Comparison of ENCODE assay signal across 23 cellular contexts in genomic region chr2:112201706-112202430, GRCh38. TPM values are rescaled to one million over a fixed set of nuclear protein-coding genes. Genes with fewer than 3 reads are reported as not detected.
DNase-seq lines count a peak whose midpoint lies in the region; ATAC-seq, FAIRE-seq and TF ChIP-seq lines count a peak whose summit lies in the region.
"Had no signal": no experiment of that assay in that cellular context is flagged by ENCODE, and none has a peak within 500 bp of the region (broad histone marks: within the 10 kb centered on the region; RNA-seq: fewer than 3 reads in every experiment).

No MANE protein-coding gene starts in this region.

- no peak overlapping the region for H3K4me3 Mint-ChIP-seq in naive thymus-derived CD4-positive, alpha-beta T cell
- H3K4me3 Mint-ChIP-seq in endothelial cell (ENCODE audit: unreplicated experiment) = no peak overlapping the region
- H3K4me3 Mint-ChIP-seq: CD4-positive, CD25-positive, alpha-beta regulatory T cell; H9; HFFc6 had no signal

- intact Hi-C loops in naive thymus-derived CD4-positive, alpha-beta T cell (cut with micrococcal nuclease) = no loop called here
- intact Hi-C loops in tibial artery (cut with DNase I; ENCODE audit: low total_unique reads) = no loop called here

- H3K36me3 ChIP-seq in naive thymus-derived CD4-positive, alpha-beta T cell (ENCODE audit: control insufficient read depth in 2 of 3, insufficient read depth in 3 of 3, low read length in 3 of 3) = peaks cover 0 to 6% (median 0%) of the 10 kb centered on the region in 3 experiments
- H3K36me3 ChIP-seq in tibial artery = peaks cover 0 to 4% (median 0%) of the 10 kb centered on the region in 3 donors
- H3K36me3 ChIP-seq: SJCRH30 had no signal

- POLR2A ChIA-PET in naive thymus-derived CD4-positive, alpha-beta T cell (lab: Charles Lee) = interaction anchor here (0.6 to 1.4 kb wide), 4 partner anchors 9 to 650 kb away, joined by 3 to 4 read pairs (median 3); no protein-coding TSS in a partner anchor

- peak overlapping the region in 1 of 9 donors; percentile 68 for H3K27ac Mint-ChIP-seq in naive thymus-derived CD4-positive, alpha-beta T cell
- H3K27ac Mint-ChIP-seq in endothelial cell (ENCODE audit: unreplicated experiment) = no peak overlapping the region
- H3K27ac Mint-ChIP-seq: H9, HFFc6 had no signal

- no peak overlapping the region for H3K27ac ChIP-seq in naive thymus-derived CD4-positive, alpha-beta T cell (ENCODE audit: low read depth, low read length)
- no peak overlapping the region for H3K27ac ChIP-seq in tibial artery
- H3K27ac ChIP-seq: A549, HL-60, SJCRH30 had no signal

- DNase-seq in G401 (ENCODE audit: low spot score) (peak; percentile 16), OCI-M1 (lab: John Stamatoyannopoulos, UW) (peak; percentile 9), dermis microvascular lymphatic vessel endothelial cell (ENCODE audit: low read depth in 2 of 2) (peak; percentile 58 to 72), NCI-H510A treated with DMSO at 0.1 percent for 48 hours (lab: John Stamatoyannopoulos, UW) (no peak), endothelial cell (ENCODE audit: low spot score) (no peak), tibial artery (no peak)
- no peak for DNase-seq in naive thymus-derived CD4-positive, alpha-beta T cell
- DNase-seq: CD4-positive, CD25-positive, alpha-beta regulatory T cell; DMS79; H9; HFFc6; KBM-7; NCI-H1092; NCI-H1436 treated with DMSO at 0.1 percent for 48 hours; NCI-H1930; NCI-H510A; NCI-H774; NK-92 treated with Interleukin-12 subunit alpha and Interleukin-12 subunit beta, amount 100 ng/mL, for 24 hours; SJCRH30 had no signal

- no peak overlapping the region for H3K4me3 ChIP-seq in naive thymus-derived CD4-positive, alpha-beta T cell (ENCODE audit: low read length)
- no peak overlapping the region for H3K4me3 ChIP-seq in tibial artery
- H3K4me3 ChIP-seq: A549, SJCRH30 had no signal

- in situ Hi-C loops in G401 (cut with HindIII; ENCODE audit: low sequenced_read_pairs) = no loop called here

- H3K4me1 Mint-ChIP-seq in naive thymus-derived CD4-positive, alpha-beta T cell = peaks cover 3 to 23% (median 15%) of the 10 kb centered on the region in 7 donors
- peaks cover 5% of the 10 kb centered on the region for H3K4me1 Mint-ChIP-seq in endothelial cell (ENCODE audit: unreplicated experiment)
- H3K4me1 Mint-ChIP-seq: H9 had no signal

- no peaks in the 10 kb centered on the region for H3K27me3 ChIP-seq in naive thymus-derived CD4-positive, alpha-beta T cell (ENCODE audit: control insufficient read depth in 2 of 2, insufficient read depth in 2 of 2, low read length in 2 of 2)
- no peaks in the 10 kb centered on the region for H3K27me3 ChIP-seq in tibial artery
- H3K27me3 ChIP-seq: SJCRH30 had no signal

- no peak for TF ChIP-seq CTCF in endothelial cell (IDR thresholded peaks at IDR 0.05; ENCODE audit: unreplicated experiment)
- no peak for TF ChIP-seq CTCF in tibial artery (IDR thresholded peaks at IDR 0.05)

- H3K36me3 Mint-ChIP-seq in naive thymus-derived CD4-positive, alpha-beta T cell = peaks cover 12 to 47% (median 29%) of the 10 kb centered on the region in 5 donors
- H3K36me3 Mint-ChIP-seq in endothelial cell (ENCODE audit: low read depth, unreplicated experiment) = peaks cover 6% of the 10 kb centered on the region

- peaks cover 3 to 28% (median 8%) of the 10 kb centered on the region in 11 donors for H3K9me3 Mint-ChIP-seq in naive thymus-derived CD4-positive, alpha-beta T cell
- H3K9me3 Mint-ChIP-seq in endothelial cell (ENCODE audit: unreplicated experiment) = no peaks in the 10 kb centered on the region

- no peaks in the 10 kb centered on the region for H3K27me3 Mint-ChIP-seq in naive thymus-derived CD4-positive, alpha-beta T cell
- peaks cover 1% of the 10 kb centered on the region for H3K27me3 Mint-ChIP-seq in endothelial cell (ENCODE audit: unreplicated experiment)
- H3K27me3 Mint-ChIP-seq: CD4-positive, CD25-positive, alpha-beta regulatory T cell had no signal

- peak; percentile 47 for FAIRE-seq in islet of Langerhans (lab: Jason Lieb, UNC)
- FAIRE-seq: A549 had no signal

- peaks cover 5 to 12% (median 7%) of the 10 kb centered on the region in 3 experiments for H3K9me3 ChIP-seq in naive thymus-derived CD4-positive, alpha-beta T cell (ENCODE audit: control insufficient read depth in 2 of 3, low read length in 3 of 3)
- peaks cover 0 to 11% (median 3%) of the 10 kb centered on the region in 3 donors for H3K9me3 ChIP-seq in tibial artery

- H3K4me1 ChIP-seq in naive thymus-derived CD4-positive, alpha-beta T cell (ENCODE audit: control insufficient read depth in 2 of 2, insufficient read depth in 2 of 2, low read length in 2 of 2) = no peaks in the 10 kb centered on the region
- H3K4me1 ChIP-seq in tibial artery = no peaks in the 10 kb centered on the region
- H3K4me1 ChIP-seq: A549, SJCRH30 had no signal

- CTCF ChIA-PET in naive thymus-derived CD4-positive, alpha-beta T cell (lab: Charles Lee) = no interaction called here

- ATAC-seq in naive thymus-derived CD4-positive, alpha-beta T cell = no peak
- ATAC-seq: A549, Panc1 had no signal

RNA-seq across cellular contexts. Expression of gene ZC3H8, which starts 53.0 kb away (rescaled TPM):
- total RNA-seq in G401 (2014; rRNA removed; shearing (Covaris generic)) = 3.7 and 3.8 TPM in 2 replicates
- 2.7 TPM in 2 replicates for total RNA-seq in dermis microvascular lymphatic vessel endothelial cell
- 10 to 100 TPM in 4 of 5 experiments, 1 to 10 TPM in 1; 8.8 to 23.6 (median 17.2) TPM for total RNA-seq in naive thymus-derived CD4-positive, alpha-beta T cell
- 10 to 100 TPM; 13.6 to 18.0 TPM for polyA plus RNA-seq in naive thymus-derived CD4-positive, alpha-beta T cell
- 6.1 TPM for total RNA-seq in endothelial cell (ENCODE audit: unreplicated experiment)

Comparison
In these comparisons a context has a peak if more than half of its experiments do, and no peak if none do; other contexts are left out.
1. DNase-seq: peak in G401 (single experiment), OCI-M1 (single experiment) and dermis microvascular lymphatic vessel endothelial cell (2 of 2); none in NCI-H510A treated with DMSO at 0.1 percent for 48 hours (single experiment), naive thymus-derived CD4-positive, alpha-beta T cell (0 of 9), endothelial cell (single experiment) and tibial artery (0 of 2).